24 cellular contexts compared by ENCODE assay signal in genomic region chr6:79225718-79226117, GRCh38. TPM values are rescaled to one million over a fixed set of nuclear protein-coding genes. Genes with fewer than 3 reads are reported as not detected.
DNase-seq lines count a peak whose midpoint lies in the region; ATAC-seq, FAIRE-seq and TF ChIP-seq lines count a peak whose summit lies in the region.
"Had no signal": no experiment of that assay in that cellular context is flagged by ENCODE, and none has a peak within 500 bp of the region (broad histone marks: within the 10 kb centered on the region; RNA-seq: fewer than 3 reads in every experiment).

No MANE protein-coding gene starts in this region.

- H3K27me3 Mint-ChIP-seq in Calu3 (ENCODE audit: unreplicated experiment), result no peaks in the 10 kb centered on the region
- H3K27me3 Mint-ChIP-seq: CD4-positive, CD25-positive, alpha-beta regulatory T cell had no signal

- H2BK120ac ChIP-seq in mesenchymal stem cell (ENCODE audit: low read depth, low read length), result no peak overlapping the region

- H2AK5ac ChIP-seq in mesenchymal stem cell (ENCODE audit: low read length, severe bottlenecking), result no peak overlapping the region

- H3K79me2 ChIP-seq in GM12878 (ENCODE audit: control insufficient read depth, insufficient read depth, low read length), result peaks cover 51% of the 10 kb centered on the region

- H3K14ac ChIP-seq in mesenchymal stem cell (ENCODE audit: low read length in 2 of 2), result no peak overlapping the region

- in situ Hi-C loops in GM12878 (cut with MboI), result no loop called here

- no peaks in the 10 kb centered on the region for H3K36me3 ChIP-seq in GM12878 (ENCODE audit: control insufficient read depth in 2 of 2, insufficient read depth in 2 of 2, low read length in 1 of 2)
- H3K36me3 ChIP-seq in mesenchymal stem cell (ENCODE audit: control insufficient read depth in 1 of 2, insufficient read depth in 2 of 2, low read depth in 1 of 2, low read length in 2 of 2), result no peaks in the 10 kb centered on the region
- H3K36me3 ChIP-seq: BE2C had no signal

- H3K9me3 Mint-ChIP-seq in Calu3 (ENCODE audit: low read depth, unreplicated experiment), result no peaks in the 10 kb centered on the region
- H3K9me3 Mint-ChIP-seq: CD4-positive, CD25-positive, alpha-beta regulatory T cell had no signal

- peak overlapping the region; percentile 37 for H3K4me3 Mint-ChIP-seq in Calu3 (ENCODE audit: low read depth, unreplicated experiment)
- H3K4me3 Mint-ChIP-seq: CD4-positive, CD25-positive, alpha-beta regulatory T cell had no signal

- intact Hi-C loops in Calu3 (cut with micrococcal nuclease; ENCODE audit: unreplicated experiment), result no loop called here
- intact Hi-C loops in GM12878 (cut with micrococcal nuclease; ENCODE audit: unreplicated experiment), result no loop called here

- no peak overlapping the region for H3K23ac ChIP-seq in mesenchymal stem cell (ENCODE audit: low read length in 2 of 2)

- no peak overlapping the region for H2BK15ac ChIP-seq in mesenchymal stem cell (ENCODE audit: low read depth, poor library complexity, severe bottlenecking)

- H3K4ac ChIP-seq in mesenchymal stem cell (ENCODE audit: low read depth in 1 of 2, low read length in 2 of 2), result no peak overlapping the region

- no peaks in the 10 kb centered on the region for H4K20me1 ChIP-seq in GM12878 (ENCODE audit: control insufficient read depth, insufficient read depth)

- H3K9me3 ChIP-seq in GM12878 (replicated peaks; ENCODE audit: control insufficient read depth, insufficient read depth, low read length) (peaks cover 4% of the 10 kb centered on the region; the same call in 2 of the 3 replicates), mesenchymal stem cell (ENCODE audit: control insufficient read depth, low read length) (no peaks in the 10 kb centered on the region)
- H3K9me3 ChIP-seq: BE2C, SK-N-SH had no signal

- H3K4me1 Mint-ChIP-seq in Calu3 (ENCODE audit: low read depth, unreplicated experiment), result peaks cover 54% of the 10 kb centered on the region

- FAIRE-seq in GM12878 (lab: Jason Lieb, UNC), result no peak
- FAIRE-seq: GM12892, GM18507, H1, HepG2 had no signal

- no peak overlapping the region for H3K18ac ChIP-seq in mesenchymal stem cell (ENCODE audit: low read depth in 1 of 2, low read length in 2 of 2)

- H3K79me1 ChIP-seq in mesenchymal stem cell (replicated peaks; ENCODE audit: low read length, poor library complexity, severe bottlenecking), result peaks cover 15% of the 10 kb centered on the region

- H3K4me2 ChIP-seq in GM12878 (ENCODE audit: control insufficient read depth, insufficient read depth) (no peak overlapping the region), mesenchymal stem cell (ENCODE audit: low read length, poor library complexity, severe bottlenecking) (no peak overlapping the region)
- H3K4me2 ChIP-seq: KMS-11, SK-N-SH had no signal

- H2BK5ac ChIP-seq in mesenchymal stem cell (ENCODE audit: low read depth, low read length, poor library complexity, severe bottlenecking), result no peak overlapping the region

- H3K27ac ChIP-seq in GM12878 (ENCODE audit: control insufficient read depth, insufficient read depth), result no peak overlapping the region
- no peak overlapping the region for H3K27ac ChIP-seq in mesenchymal stem cell (ENCODE audit: low read length, poor library complexity, severe bottlenecking)
- H3K27ac ChIP-seq: KMS-11 had no signal

- no peak overlapping the region for H3K9ac ChIP-seq in GM12878 (ENCODE audit: control insufficient read depth, insufficient read depth, low read length)
- no peak overlapping the region for H3K9ac ChIP-seq in mesenchymal stem cell (ENCODE audit: low read length)
- H3K9ac ChIP-seq: KMS-11, SK-N-SH had no signal

- H2AFZ ChIP-seq in GM12878 (ENCODE audit: control insufficient read depth, low read depth, low read length) (no peak overlapping the region), mesenchymal stem cell (ENCODE audit: low read depth, low read length) (no peak overlapping the region)

- SMC1A ChIA-PET in GM12878 (lab: Charles Lee; ENCODE audit: uncharacterized antibody, unreplicated experiment), result interaction anchor here (1.0 kb wide), 1 partner anchor 14 kb away, joined by 3 read pairs; no protein-coding TSS in a partner anchor

- H3K27me3 ChIP-seq in GM12878 (replicated peaks in 1 of 2; ENCODE audit: control insufficient read depth in 2 of 2, insufficient read depth in 2 of 2, low read length in 1 of 2) (no peaks in the 10 kb centered on the region), mesenchymal stem cell (ENCODE audit: control insufficient read depth in 1 of 2, insufficient read depth in 1 of 2, low read length in 2 of 2) (no peaks in the 10 kb centered on the region)
- H3K27me3 ChIP-seq: BE2C had no signal

- H4K8ac ChIP-seq in mesenchymal stem cell (ENCODE audit: low read length), result no peak overlapping the region

- no peak for DNase-seq in Calu3
- DNase-seq in MV-4-11 (lab: John Stamatoyannopoulos, UW), result peak; percentile 11
- DNase-seq in GM12878 (ENCODE audit: low read depth, low spot score), result no peak
- peak; percentile 22 for DNase-seq in mesenchymal stem cell
- DNase-seq in cerebellar nuclear complex (lab: John Stamatoyannopoulos, UW), result no peak
- no peak for DNase-seq in nucleus accumbens (lab: John Stamatoyannopoulos, UW)
- no peak for DNase-seq in iPS-NIHi7 (ENCODE audit: extremely low spot score)
- DNase-seq: BE2C; CD4-positive, CD25-positive, alpha-beta regulatory T cell; DMS53; NCI-H1092 treated with DMSO at 0.1 percent for 48 hours; NCI-H146; NCI-H2081 treated with DMSO at 0.1 percent for 48 hours; NCI-H446 treated with DMSO at 0.1 percent for 48 hours; NCI-H82; OCI-M1; Right ventricle myocardium superior; SK-N-SH had no signal

- WGBS in GM12878 (ENCODE audit: insufficient coverage, insufficient replicate concordance, low lambda C conversion rate, missing lambda C conversion rate), result 100% methylated on average over 1 of the region's 1 CpG
- no CpG with 5 or more reads among the region's 1 CpG for WGBS in mesenchymal stem cell

- peaks cover 5% of the 10 kb centered on the region for H3K36me3 Mint-ChIP-seq in Calu3 (ENCODE audit: insufficient read depth, unreplicated experiment)

- H2BK12ac ChIP-seq in mesenchymal stem cell (ENCODE audit: low read length in 2 of 2), result no peak overlapping the region

- CTCF ChIA-PET in Calu3 (lab: Charles Lee), result no interaction called here
- CTCF ChIA-PET in GM12878 (lab: Yijun Ruan, JAX), result no interaction called here

- RAD21 ChIA-PET in GM12878 (lab: Charles Lee; ENCODE audit: unreplicated experiment), result no interaction called here

- no peak for TF ChIP-seq RAD21 in GM12878 (IDR thresholded peaks at IDR 0.05; ENCODE audit: insufficient read depth, low read depth, low read length)

- H3K4me1 ChIP-seq in GM12878 (ENCODE audit: control insufficient read depth, insufficient read depth, low read length) (no peaks in the 10 kb centered on the region), mesenchymal stem cell (ENCODE audit: control insufficient read depth, insufficient read depth, low read depth, low read length) (peaks cover 4% of the 10 kb centered on the region)
- H3K4me1 ChIP-seq: BE2C had no signal

- no peak overlapping the region for H4K91ac ChIP-seq in mesenchymal stem cell (ENCODE audit: low read length)

- no peak for TF ChIP-seq POLR2A in GM12878 (IDR thresholded peaks at IDR 0.05; ENCODE audit: low read depth, low read length)

- ATAC-seq in GM12878, result peak; percentile 38; the same call in 1 of the 3 replicates
- no peak for ATAC-seq in GM19324 (IDR thresholded peaks at IDR 0.05; ENCODE audit: low FRiP score, unreplicated experiment)
- ATAC-seq: HepG2 had no signal

- no peak for TF ChIP-seq CTCF in Calu3 (IDR thresholded peaks at IDR 0.05; ENCODE audit: unreplicated experiment)
- no peak for TF ChIP-seq CTCF in GM12878 (IDR thresholded peaks at IDR 0.05 in 2 of 3, conservative IDR thresholded peaks at IDR 0.05 in 1 of 3; ENCODE audit: control insufficient read depth in 2 of 3, extremely low read depth in 1 of 3, insufficient read depth in 1 of 3, low read depth in 3 of 3, low read length in 3 of 3)

- no peak for TF ChIP-seq EP300 in GM12878 (IDR thresholded peaks at IDR 0.05; ENCODE audit: borderline replicate concordance in 1 of 2, control insufficient read depth in 1 of 2, low read depth in 2 of 2, low read length in 2 of 2)

- POLR2A ChIA-PET in GM12878 (lab: Charles Lee), result no interaction called here

- H3K4me3 ChIP-seq in GM12878 (no peak overlapping the region), mesenchymal stem cell (ENCODE audit: insufficient read depth in 1 of 2, low read depth in 1 of 2, low read length in 2 of 2) (no peak overlapping the region)

- H3K27ac Mint-ChIP-seq in Calu3 (ENCODE audit: unreplicated experiment), result peak overlapping the region; percentile 73

- no TSS peak for BruUV-seq in Calu3 (replicated peaks; lab: Mats Ljungman, UMichigan)
- no TSS peak for BruUV-seq in GM12878 (replicated peaks; lab: Mats Ljungman, UMichigan)

TF ChIP-seq in GM12878, 131 proteins besides CTCF, POLR2A, EP300 and RAD21 (continues in another document):
- TF ChIP-seq SREBF1 (IDR thresholded peaks at IDR 0.05; ENCODE audit: low read length), result no peak
- no peak for TF ChIP-seq USF1 (IDR thresholded peaks at IDR 0.05; ENCODE audit: borderline replicate concordance, extremely low read length, insufficient read depth, low read depth, low read length)
- TF ChIP-seq RFX5 (IDR thresholded peaks at IDR 0.05; ENCODE audit: low read depth, low read length), result no peak

RNA-seq across cellular contexts. Expression of gene HMGN3, which starts 8.8 kb away (rescaled TPM):
- 89.2 and 104 TPM in 2 replicates for total RNA-seq in Calu3 (2022)
- total RNA-seq in GM12878 (2013; cell fraction: nucleolus; rRNA removed), result 46.7 and 53.2 TPM in 2 replicates
- 128 and 169 TPM in 2 replicates for total RNA-seq in GM12878 (2014; rRNA removed)
- total RNA-seq in GM12878 (2014; rRNA removed; fragmentation: Illumina TruSeq; extraction: Trizol), result 243 and 250 TPM in 2 replicates
- total RNA-seq in GM12878 (2021), result 115 and 118 TPM in 2 replicates
- polyA plus RNA-seq in GM12878 (2011; ENCODE audit: low read depth), result 68.2 TPM
- 274 and 457 TPM in 2 replicates for polyA plus RNA-seq in GM12878 (2011; rRNA removed)
- polyA plus RNA-seq in GM12878 (2011; cell fraction: cytosol; rRNA removed), result 77.0 and 122 TPM in 2 replicates
- polyA plus RNA-seq in GM12878 (2011; cell fraction: nucleus; rRNA removed), result 191 and 202 TPM in 2 replicates
- 108 and 127 TPM in 2 replicates for polyA plus RNA-seq in GM12878 (2012)
- 220 and 269 TPM in 2 replicates for polyA plus RNA-seq in GM12878 (2014; fragmentation: Illumina TruSeq; extraction: Trizol)
- 100 to 1,000 TPM; 489 to 496 TPM for polyA plus RNA-seq in GM12878 (2014; fragmentation: Nextera tagmentation; extraction: Ambion mirVana)
- polyA plus RNA-seq in GM12878 (2014; rRNA removed), result 180 and 233 TPM in 2 replicates
- 100 to 1,000 TPM; 419 to 446 TPM for polyA plus RNA-seq in GM12878 (2016; fragmentation: Nextera tagmentation; extraction: Ambion mirVana)
- 26.1 and 26.8 TPM in 2 replicates for polyA minus RNA-seq in GM12878 (2011; rRNA and poly(A)+ RNA removed)
- 13.0 and 17.3 TPM in 2 replicates for polyA minus RNA-seq in GM12878 (2011; cell fraction: cytosol; rRNA and poly(A)+ RNA removed)
- polyA minus RNA-seq in GM12878 (2011; cell fraction: nucleus; rRNA and poly(A)+ RNA removed), result 20.6 and 26.6 TPM in 2 replicates
- polyA plus RNA-seq in mesenchymal stem cell (2013, experiment 1 of 2), result 113 TPM
- polyA plus RNA-seq in mesenchymal stem cell (2013, experiment 2 of 2), result 119 TPM

Comparison
In these comparisons a context has a peak if more than half of its experiments do, and no peak if none do; other contexts are left out.
1. DNase-seq: peak in MV-4-11 (single experiment) and mesenchymal stem cell (single experiment); none in Calu3 (single experiment), GM12878 (single experiment), cerebellar nuclear complex (0 of 2), nucleus accumbens (0 of 56) and iPS-NIHi7 (single experiment).